15 cellular contexts compared by ENCODE assay signal in the genomic region with DNA sequence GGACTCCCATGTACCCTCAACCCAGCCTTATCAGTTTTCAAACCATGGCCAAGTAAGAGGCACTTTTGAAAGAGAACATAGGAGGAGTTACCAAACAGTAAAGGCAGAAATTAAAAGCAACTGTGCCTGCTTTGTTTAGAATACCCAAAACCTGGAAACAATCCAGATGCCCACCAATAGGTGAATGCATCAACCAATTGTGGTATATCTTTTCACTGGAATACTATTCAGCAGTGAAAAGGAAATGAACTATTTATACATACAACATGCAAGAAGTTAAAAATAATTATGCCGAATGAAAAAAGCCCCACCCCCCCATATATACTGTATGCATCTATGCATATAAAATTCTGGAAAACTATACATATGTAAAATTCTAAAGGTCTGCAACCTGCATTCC. TPM values are rescaled to one million over a fixed set of nuclear protein-coding genes. Genes with fewer than 3 reads are reported as not detected.
DNase-seq lines count a peak whose midpoint lies in the region; ATAC-seq, FAIRE-seq and TF ChIP-seq lines count a peak whose summit lies in the region.
"Had no signal": no experiment of that assay in that cellular context is flagged by ENCODE, and none has a peak within 500 bp of the region (broad histone marks: within the 10 kb centered on the region; RNA-seq: fewer than 3 reads in every experiment).

No MANE protein-coding gene starts in this region.

- peaks cover 0 to 6% (median 0%) of the 10 kb centered on the region in 11 donors for H3K9me3 Mint-ChIP-seq in naive thymus-derived CD4-positive, alpha-beta T cell

- H3K27me3 ChIP-seq in SK-N-SH (ENCODE audit: insufficient read depth), result no peaks in the 10 kb centered on the region
- peaks cover 11 to 35% of the 10 kb centered on the region in 2 experiments; a peak in 4 of 5 replicates for H3K27me3 ChIP-seq in K562 (ENCODE audit: control insufficient read depth in 2 of 2, insufficient read depth in 2 of 2, low read length in 2 of 2)
- H3K27me3 ChIP-seq in naive thymus-derived CD4-positive, alpha-beta T cell (ENCODE audit: control insufficient read depth in 2 of 2, insufficient read depth in 2 of 2, low read length in 2 of 2), result no peaks in the 10 kb centered on the region
- H3K27me3 ChIP-seq: BLaER1 had no signal

- no peaks in the 10 kb centered on the region for H3K9me1 ChIP-seq in K562 (ENCODE audit: control insufficient read depth, insufficient read depth, low read length)

- POLR2A ChIA-PET in SK-N-SH (lab: Yijun Ruan, JAX) (no interaction called here), HEK293 (lab: Yijun Ruan, JAX) (no interaction called here), K562 (lab: Yijun Ruan, JAX) (no interaction called here)
- POLR2A ChIA-PET in naive thymus-derived CD4-positive, alpha-beta T cell (lab: Charles Lee), result no interaction called here

- TF ChIP-seq CTCF in SK-N-SH (IDR thresholded peaks at IDR 0.05), result no peak
- no peak for TF ChIP-seq CTCF in HEK293 (tag by site-specific recombination; IDR thresholded peaks at IDR 0.05)
- no peak for TF ChIP-seq CTCF in K562 (IDR thresholded peaks at IDR 0.05 in 2 of 3, conservative IDR thresholded peaks at IDR 0.05 in 1 of 3; ENCODE audit: insufficient read depth in 2 of 3, low read depth in 1 of 3, low read length in 3 of 3)

- TF ChIP-seq RAD21 in SK-N-SH (IDR thresholded peaks at IDR 0.05; ENCODE audit: low read length), result no peak
- no peak for TF ChIP-seq RAD21 in K562 (CRISPR knock-in tag; conservative IDR thresholded peaks at IDR 0.05 in 1 of 2, IDR thresholded peaks at IDR 0.05 in 1 of 2)

- CTCF ChIA-PET in SK-N-SH (lab: Yijun Ruan, JAX), result interaction anchor here (1.3 kb wide), 1 partner anchor 27 kb away, joined by 4 read pairs; no protein-coding TSS in a partner anchor
- CTCF ChIA-PET in HEK293 (lab: Yijun Ruan, JAX), result no interaction called here
- CTCF ChIA-PET in K562 (lab: Yijun Ruan, JAX; ENCODE audit: low intra/inter-chr PET ratio), result no interaction called here
- CTCF ChIA-PET in naive thymus-derived CD4-positive, alpha-beta T cell (lab: Charles Lee), result no interaction called here

- no peak for TF ChIP-seq POLR2A in K562 (conservative IDR thresholded peaks at IDR 0.05)

- H3K4me2 ChIP-seq in SK-N-SH (no peak overlapping the region), K562 (ENCODE audit: insufficient read depth, low read length) (no peak overlapping the region)
- H3K4me2 ChIP-seq: BLaER1 had no signal

- H3K9me3 ChIP-seq in SK-N-SH, result no peaks in the 10 kb centered on the region
- no peaks in the 10 kb centered on the region for H3K9me3 ChIP-seq in HEK293 (ENCODE audit: control insufficient read depth, insufficient read depth, low read depth, low read length)
- no peaks in the 10 kb centered on the region for H3K9me3 ChIP-seq in K562 (replicated peaks; ENCODE audit: control insufficient read depth, insufficient read depth, low read depth, low read length)
- H3K9me3 ChIP-seq in naive thymus-derived CD4-positive, alpha-beta T cell (ENCODE audit: control insufficient read depth in 2 of 3, low read length in 3 of 3), result no peaks in the 10 kb centered on the region

- H3K27ac ChIP-seq in SK-N-SH (ENCODE audit: low read depth in 2 of 2, low read length in 1 of 2) (no peak overlapping the region), HEK293 (ENCODE audit: extremely low read depth, low read depth, low read length) (no peak overlapping the region), K562 (ENCODE audit: extremely low read depth, low read depth, low read length) (no peak overlapping the region)
- no peak overlapping the region for H3K27ac ChIP-seq in naive thymus-derived CD4-positive, alpha-beta T cell (ENCODE audit: low read depth, low read length)
- H3K27ac ChIP-seq: 22Rv1, BLaER1 had no signal

- H2AFZ ChIP-seq in SK-N-SH (ENCODE audit: low read depth) (no peak overlapping the region), K562 (ENCODE audit: low read depth, low read length) (no peak overlapping the region)

- no peaks in the 10 kb centered on the region for H3K4me1 ChIP-seq in SK-N-SH (ENCODE audit: control insufficient read depth in 1 of 2, insufficient read depth in 2 of 2, low read depth in 1 of 2, low read length in 1 of 2)
- H3K4me1 ChIP-seq in HEK293 (ENCODE audit: control insufficient read depth, insufficient read depth, low read length), result no peaks in the 10 kb centered on the region
- no peaks in the 10 kb centered on the region for H3K4me1 ChIP-seq in K562 (replicated peaks in 1 of 2; ENCODE audit: control insufficient read depth in 2 of 2, insufficient read depth in 2 of 2, low read length in 2 of 2)
- peaks cover 8 to 27% of the 10 kb centered on the region in 2 donors for H3K4me1 ChIP-seq in naive thymus-derived CD4-positive, alpha-beta T cell (ENCODE audit: control insufficient read depth in 2 of 2, insufficient read depth in 2 of 2, low read length in 2 of 2)

- H3K36me3 ChIP-seq in SK-N-SH (replicated peaks in 1 of 2; ENCODE audit: control insufficient read depth in 1 of 2, insufficient read depth in 2 of 2, low read length in 1 of 2) (no peaks in the 10 kb centered on the region), HEK293 (ENCODE audit: control insufficient read depth in 2 of 2, insufficient read depth in 1 of 2, low read length in 2 of 2) (no peaks in the 10 kb centered on the region), K562 (ENCODE audit: control insufficient read depth, insufficient read depth, low read length) (no peaks in the 10 kb centered on the region)
- H3K36me3 ChIP-seq in naive thymus-derived CD4-positive, alpha-beta T cell (ENCODE audit: control insufficient read depth in 2 of 3, insufficient read depth in 3 of 3, low read length in 3 of 3), result no peaks in the 10 kb centered on the region

- no peak overlapping the region for H3K4me3 ChIP-seq in SK-N-SH (ENCODE audit: low read depth in 2 of 2, low read length in 1 of 2)
- H3K4me3 ChIP-seq in HEK293 (ENCODE audit: low read depth, low read length), result no peak overlapping the region
- no peak overlapping the region for H3K4me3 ChIP-seq in K562
- H3K4me3 ChIP-seq in naive thymus-derived CD4-positive, alpha-beta T cell (ENCODE audit: low read length), result no peak overlapping the region
- H3K4me3 ChIP-seq: BLaER1 had no signal

- intact Hi-C loops in K562 (cut with micrococcal nuclease), result no loop called here
- intact Hi-C loops in naive thymus-derived CD4-positive, alpha-beta T cell (cut with micrococcal nuclease), result no loop called here

- whole genome bisulfite sequencing in SK-N-SH (ENCODE audit: low lambda C conversion rate), result 100% methylated on average over 1 of the region's 1 CpG
- 0% methylated on average over 1 of the region's 1 CpG for WGBS in K562 (ENCODE audit: insufficient coverage, low coverage, missing lambda C conversion rate)

- in situ Hi-C loops in K562 (cut with MboI), result no loop called here

- DNase-seq in SK-N-SH (no peak), K562 (ENCODE audit: extremely low read depth in 1 of 4, low spot score in 3 of 4) (no peak), NCI-H1436 treated with DMSO at 0.1 percent for 48 hours (lab: John Stamatoyannopoulos, UW) (no peak), mesenteric fat pad (ENCODE audit: low spot score) (no peak)
- no peak for DNase-seq in naive thymus-derived CD4-positive, alpha-beta T cell
- DNase-seq: AML-193, DMS53, GF-D8 had no signal

- peaks cover 18 to 96% (median 83%) of the 10 kb centered on the region in 7 donors for H3K4me1 Mint-ChIP-seq in naive thymus-derived CD4-positive, alpha-beta T cell

- TF ChIP-seq EP300 in SK-N-SH (IDR thresholded peaks at IDR 0.05; ENCODE audit: borderline replicate concordance in 1 of 2, low read depth in 1 of 2, low read length in 1 of 2), result no peak
- TF ChIP-seq EP300 in K562 (IDR thresholded peaks at IDR 0.05; ENCODE audit: low read length), result no peak

- ATAC-seq in SK-N-SH treated with all-trans-retinoic acid at 6 μM for 48 hours, result no peak
- ATAC-seq in K562, result no peak
- no peak for ATAC-seq in naive thymus-derived CD4-positive, alpha-beta T cell
- ATAC-seq in GM19395 (IDR thresholded peaks at IDR 0.05; ENCODE audit: unreplicated experiment), result no peak

- H3K9me2 ChIP-seq in SK-N-SH, result no peaks in the 10 kb centered on the region

- H3K9ac ChIP-seq in SK-N-SH (no peak overlapping the region), K562 (ENCODE audit: insufficient read depth in 1 of 2, low read depth in 2 of 2, low read length in 2 of 2) (no peak overlapping the region)
- H3K9ac ChIP-seq: BLaER1 had no signal

- BruUV-seq in K562 (replicated peaks; lab: Mats Ljungman, UMichigan), result no TSS peak

- H3K79me2 ChIP-seq in SK-N-SH (ENCODE audit: insufficient read depth), result peaks cover 19% of the 10 kb centered on the region; the same call in 1 of the 2 replicates
- H3K79me2 ChIP-seq in K562 (ENCODE audit: control insufficient read depth, insufficient read depth, low read length), result no peaks in the 10 kb centered on the region

- peak overlapping the region in 8 of 9 donors; percentile 5 to 83 (median 38) for H3K27ac Mint-ChIP-seq in naive thymus-derived CD4-positive, alpha-beta T cell
- H3K27ac Mint-ChIP-seq: IgD-negative memory B cell had no signal

- H3K27me3 Mint-ChIP-seq in naive thymus-derived CD4-positive, alpha-beta T cell, result no peaks in the 10 kb centered on the region
- H3K27me3 Mint-ChIP-seq: IgD-negative memory B cell had no signal

- no peak for FAIRE-seq in K562 (lab: Jason Lieb, UNC)
- FAIRE-seq: H54 had no signal

- H4K20me1 ChIP-seq in SK-N-SH (ENCODE audit: insufficient read depth), result no peaks in the 10 kb centered on the region
- H4K20me1 ChIP-seq in K562 (replicated peaks; ENCODE audit: control insufficient read depth, insufficient read depth, low read length), result no peaks in the 10 kb centered on the region

- H3K36me3 Mint-ChIP-seq in naive thymus-derived CD4-positive, alpha-beta T cell, result peaks cover 4 to 25% (median 20%) of the 10 kb centered on the region in 5 donors
- H3K36me3 Mint-ChIP-seq: IgD-negative memory B cell had no signal

- peak overlapping the region in 1 of 10 donors; percentile 47 for H3K4me3 Mint-ChIP-seq in naive thymus-derived CD4-positive, alpha-beta T cell

- peaks cover 5% of the 10 kb centered on the region for H3F3A ChIP-seq in SK-N-SH (replicated peaks; ENCODE audit: insufficient read depth)

RNA-seq across cellular contexts. Expression of gene PITPNC1, which starts 37.0 kb away (rescaled TPM):
- 14.0 and 18.4 TPM in 2 replicates for polyA plus RNA-seq in SK-N-SH (2012; rRNA removed)
- polyA plus RNA-seq in SK-N-SH (2012; cell fraction: cytosol; rRNA removed), result 23.1 and 29.2 TPM in 2 replicates
- polyA plus RNA-seq in SK-N-SH (2012; cell fraction: nucleus; rRNA removed), result 10.6 and 14.8 TPM in 2 replicates
- 2.3 and 5.3 TPM in 2 replicates for total RNA-seq in K562 (2011; cell fraction: chromatin; rRNA removed; ENCODE audit: low replicate concordance)
- 0.53 and 1.2 TPM in 2 replicates for total RNA-seq in K562 (2011; cell fraction: nucleolus; rRNA removed)
- 1.8 TPM in 2 replicates for total RNA-seq in K562 (2011; cell fraction: nucleoplasm; rRNA removed)
- 0.37 and 0.82 TPM in 2 replicates for total RNA-seq in K562 (2014; rRNA removed)
- total RNA-seq in K562 (2014; rRNA removed; fragmentation: Illumina TruSeq; extraction: Trizol), result 0.70 and 0.80 TPM in 2 replicates
- total RNA-seq in K562 (2015; rRNA removed; fragmentation: Illumina TruSeq; extraction: Trizol), result 0.25 and 0.53 TPM in 2 replicates
- 0.85 and 1.1 TPM in 2 replicates for total RNA-seq in K562 (2021)
- 0.65 and 0.76 TPM in 2 replicates for polyA plus RNA-seq in K562 (2011; rRNA removed)
- 0.21 and 0.65 TPM in 2 replicates for polyA plus RNA-seq in K562 (2011; cell fraction: cytosol; rRNA removed)
- 0.30 and 0.56 TPM in 2 replicates for polyA plus RNA-seq in K562 (2011; cell fraction: nucleus; rRNA removed)
- polyA plus RNA-seq in K562 (2012), result 0.56 and 0.58 TPM in 2 replicates
- polyA plus RNA-seq in K562 (2014; fragmentation: Illumina TruSeq; extraction: Trizol), result 0.83 and 1.0 TPM in 2 replicates
- under 1 TPM; 0.11 to 0.45 TPM for polyA plus RNA-seq in K562 (2014; fragmentation: Nextera tagmentation; extraction: Ambion mirVana)
- polyA plus RNA-seq in K562 (2014; rRNA removed), result 0.37 and 0.49 TPM in 2 replicates
- polyA minus RNA-seq in K562 (2011; rRNA and poly(A)+ RNA removed), result 1.3 and 2.2 TPM in 2 replicates
- polyA minus RNA-seq in K562 (2011; cell fraction: cytosol; rRNA and poly(A)+ RNA removed), result 0.48 TPM in 1 of 2 replicates, not detected in the other
- 0.56 and 0.67 TPM in 2 replicates for polyA minus RNA-seq in K562 (2011; cell fraction: nucleus; rRNA and poly(A)+ RNA removed)
- total RNA-seq in naive thymus-derived CD4-positive, alpha-beta T cell, result 100 to 1,000 TPM in 2 of 5 experiments, 10 to 100 TPM in 3; 53.1 to 108 (median 99.6) TPM
- polyA plus RNA-seq in naive thymus-derived CD4-positive, alpha-beta T cell, result 100 to 1,000 TPM; 117 to 148 TPM
- total RNA-seq in mesenteric fat pad, result 47.1 TPM

RNA-seq across cellular contexts. Expression of gene PSMD12, which starts 47.8 kb away (rescaled TPM):
- 29.1 and 31.4 TPM in 2 replicates for polyA plus RNA-seq in SK-N-SH (2012; rRNA removed)
- polyA plus RNA-seq in SK-N-SH (2012; cell fraction: cytosol; rRNA removed), result 42.1 and 54.1 TPM in 2 replicates
- 10.5 and 23.5 TPM in 2 replicates for polyA plus RNA-seq in SK-N-SH (2012; cell fraction: nucleus; rRNA removed)
- total RNA-seq in K562 (2011; cell fraction: chromatin; rRNA removed; ENCODE audit: low replicate concordance), result 38.5 and 116 TPM in 2 replicates
- 19.7 and 20.5 TPM in 2 replicates for total RNA-seq in K562 (2011; cell fraction: nucleolus; rRNA removed)
- 33.6 and 56.9 TPM in 2 replicates for total RNA-seq in K562 (2011; cell fraction: nucleoplasm; rRNA removed)
- 36.6 and 46.1 TPM in 2 replicates for total RNA-seq in K562 (2014; rRNA removed)
- 60.9 and 84.1 TPM in 2 replicates for total RNA-seq in K562 (2014; rRNA removed; fragmentation: Illumina TruSeq; extraction: Trizol)
- total RNA-seq in K562 (2015; rRNA removed; fragmentation: Illumina TruSeq; extraction: Trizol), result 47.3 and 54.8 TPM in 2 replicates
- total RNA-seq in K562 (2021), result 90.0 and 103 TPM in 2 replicates
- polyA plus RNA-seq in K562 (2011; rRNA removed), result 55.0 and 87.9 TPM in 2 replicates
- polyA plus RNA-seq in K562 (2011; cell fraction: cytosol; rRNA removed), result 15.6 and 22.5 TPM in 2 replicates
- 15.6 and 20.4 TPM in 2 replicates for polyA plus RNA-seq in K562 (2011; cell fraction: nucleus; rRNA removed)
- 46.5 and 101 TPM in 2 replicates for polyA plus RNA-seq in K562 (2012)
- 136 and 150 TPM in 2 replicates for polyA plus RNA-seq in K562 (2014; fragmentation: Illumina TruSeq; extraction: Trizol)
- 10 to 100 TPM; 39.5 to 65.5 TPM for polyA plus RNA-seq in K562 (2014; fragmentation: Nextera tagmentation; extraction: Ambion mirVana)
- 86.9 and 108 TPM in 2 replicates for polyA plus RNA-seq in K562 (2014; rRNA removed)
- polyA minus RNA-seq in K562 (2011; rRNA and poly(A)+ RNA removed), result 75.8 and 76.9 TPM in 2 replicates
- polyA minus RNA-seq in K562 (2011; cell fraction: cytosol; rRNA and poly(A)+ RNA removed), result 27.1 and 32.6 TPM in 2 replicates
- polyA minus RNA-seq in K562 (2011; cell fraction: nucleus; rRNA and poly(A)+ RNA removed), result 15.3 and 26.3 TPM in 2 replicates
- total RNA-seq in naive thymus-derived CD4-positive, alpha-beta T cell, result 10 to 100 TPM; 35.8 to 54.4 (median 40.5) TPM
- polyA plus RNA-seq in naive thymus-derived CD4-positive, alpha-beta T cell, result 10 to 100 TPM; 30.4 to 37.1 TPM
- total RNA-seq in mesenteric fat pad, result 56.2 TPM
